In genomic region chr10:97598407-97599271, GRCh38 we compare ENCODE assay signal across 22 cellular contexts. TPM values are rescaled to one million over a fixed set of nuclear protein-coding genes. Genes with fewer than 3 reads are reported as not detected.
DNase-seq lines count a peak whose midpoint lies in the region; ATAC-seq and TF ChIP-seq lines count a peak whose summit lies in the region.
"Had no signal": no experiment of that assay in that cellular context is flagged by ENCODE, and none has a peak within 500 bp of the region (broad histone marks: within the 10 kb centered on the region; RNA-seq: fewer than 3 reads in every experiment).

No MANE protein-coding gene starts in this region.

- H3K36me3 ChIP-seq in BLaER1 (no peaks in the 10 kb centered on the region), HCT116 (ENCODE audit: control insufficient read depth in 1 of 2, insufficient read depth in 2 of 2, low read length in 2 of 2) (no peaks in the 10 kb centered on the region), ascending aorta (no peaks in the 10 kb centered on the region), neuronal stem cell (replicated peaks in 1 of 2; ENCODE audit: control insufficient read depth in 2 of 2, insufficient read depth in 2 of 2, low read length in 2 of 2) (no peaks in the 10 kb centered on the region)
- H3K36me3 ChIP-seq: BE2C, HAP-1, Peyer's patch, SJSA1 had no signal

- H3K9ac ChIP-seq in BLaER1 (no peak overlapping the region), HCT116 (ENCODE audit: low read length) (no peak overlapping the region), neuronal stem cell (ENCODE audit: low read depth, low read length, poor library complexity) (no peak overlapping the region)

- no peak overlapping the region for H4K91ac ChIP-seq in neuronal stem cell (ENCODE audit: low read depth, low read length, poor library complexity)

- CTCF ChIA-PET in HCT116 (lab: Charles Lee), result interaction anchor here (1.1 to 1.6 kb wide), 3 partner anchors 15 to 27 kb away, joined by 3 to 7 read pairs (median 5); partner anchors contain the start of genes ANKRD2 and HOGA1

- DNase-seq in HCT116 (ENCODE audit: low read depth, low spot score), result no peak
- DNase-seq in ascending aorta (ENCODE audit: low spot score in 2 of 2), result no peak
- no peak for DNase-seq in neuronal stem cell (ENCODE audit: low spot score)
- no peak for DNase-seq in amygdala (lab: John Stamatoyannopoulos, UW)
- DNase-seq in NCI-H1694 treated with DMSO at 0.1 percent for 48 hours (lab: John Stamatoyannopoulos, UW), result no peak
- no peak for DNase-seq in NCI-H2107 treated with DMSO at 0.1 percent for 48 hours (lab: John Stamatoyannopoulos, UW; ENCODE audit: unreplicated experiment)
- DNase-seq: ACHN; BE2C; CD8-positive, alpha-beta memory T cell; KG1; NCI-H1092; NCI-H2107; NCI-H446 treated with DMSO at 0.1 percent for 48 hours; NCI-H774; Peyer's patch had no signal

- no peak for ATAC-seq in HCT116
- ATAC-seq in HG02885 (IDR thresholded peaks at IDR 0.05; ENCODE audit: poor library complexity, unreplicated experiment), result no peak

- H4K20me1 ChIP-seq in BLaER1 (no peaks in the 10 kb centered on the region), HCT116 (ENCODE audit: insufficient read depth) (no peaks in the 10 kb centered on the region)

- no peak overlapping the region for H4K8ac ChIP-seq in neuronal stem cell (ENCODE audit: low read depth, low read length)

- H2BK15ac ChIP-seq in neuronal stem cell (ENCODE audit: low read length), result no peak overlapping the region

- H3K9me3 ChIP-seq in BLaER1 (no peaks in the 10 kb centered on the region), HCT116 (ENCODE audit: control insufficient read depth in 1 of 2, insufficient read depth in 1 of 2, low read depth in 1 of 2, low read length in 2 of 2) (no peaks in the 10 kb centered on the region), ascending aorta (no peaks in the 10 kb centered on the region), neuronal stem cell (replicated peaks in 1 of 2; ENCODE audit: control insufficient read depth in 2 of 2, insufficient read depth in 1 of 2, low read depth in 1 of 2, low read length in 2 of 2) (no peaks in the 10 kb centered on the region)
- H3K9me3 ChIP-seq: BE2C, HAP-1, Peyer's patch, SJSA1 had no signal

- no peaks in the 10 kb centered on the region for H3K79me2 ChIP-seq in HCT116 (ENCODE audit: insufficient read depth, low read length)

- no peaks in the 10 kb centered on the region for H3K27me3 ChIP-seq in BLaER1
- H3K27me3 ChIP-seq in HCT116 (ENCODE audit: insufficient read depth, low read length), result no peaks in the 10 kb centered on the region
- H3K27me3 ChIP-seq in ascending aorta, result no peaks in the 10 kb centered on the region
- no peaks in the 10 kb centered on the region for H3K27me3 ChIP-seq in neuronal stem cell (ENCODE audit: control insufficient read depth in 3 of 3, insufficient read depth in 3 of 3, low read depth in 1 of 3, low read length in 3 of 3)
- H3K27me3 ChIP-seq: BE2C, Peyer's patch, SJSA1 had no signal

- no TSS peak for BruUV-seq in HCT116 (replicated peaks; lab: Mats Ljungman, UMichigan)

- peak overlapping the region; percentile 10 for H3K4ac ChIP-seq in neuronal stem cell (ENCODE audit: low read length)

- H2BK120ac ChIP-seq in neuronal stem cell (ENCODE audit: low read depth, low read length), result no peak overlapping the region

- no peak overlapping the region for H2AK5ac ChIP-seq in neuronal stem cell (ENCODE audit: low read depth, low read length)

- no peak overlapping the region for H3K14ac ChIP-seq in neuronal stem cell (ENCODE audit: low read length)

- TF ChIP-seq CTCF in HCT116 (IDR thresholded peaks at IDR 0.05 in 2 of 3, conservative IDR thresholded peaks at IDR 0.05 in 1 of 3; ENCODE audit: borderline replicate concordance in 1 of 3, insufficient read depth in 1 of 3, low read depth in 2 of 3, low read length in 2 of 3) (no peak), ascending aorta (IDR thresholded peaks at IDR 0.05) (no peak)

- no peak overlapping the region for H3K23ac ChIP-seq in neuronal stem cell (ENCODE audit: low read depth, low read length, poor library complexity)

- H3K4me1 ChIP-seq in BLaER1 (peaks cover 6% of the 10 kb centered on the region; the same call in 1 of the 2 replicates), HCT116 (ENCODE audit: control insufficient read depth in 1 of 2, insufficient read depth in 2 of 2, low read length in 2 of 2) (peaks cover 27 to 37% of the 10 kb centered on the region in 2 experiments), ascending aorta (peaks cover 9 to 45% of the 10 kb centered on the region in 2 donors), neuronal stem cell (ENCODE audit: control insufficient read depth in 2 of 2, insufficient read depth in 1 of 2, low read depth in 1 of 2, low read length in 2 of 2) (peaks cover 2 to 5% of the 10 kb centered on the region in 2 donors)
- H3K4me1 ChIP-seq: HAP-1 had no signal

- POLR2A ChIA-PET in HCT116 (lab: Charles Lee), result no interaction called here

- TF ChIP-seq POLR2A in HCT116 (IDR thresholded peaks at IDR 0.05; ENCODE audit: borderline replicate concordance, extremely low read depth, insufficient read depth, insufficient read length), result no peak

- peak overlapping the region; percentile 7 for H3K18ac ChIP-seq in neuronal stem cell (ENCODE audit: low read length)

- H3K4me2 ChIP-seq in BLaER1, result peak overlapping the region; percentile 31; the same call in 1 of the 2 replicates
- peak overlapping the region; percentile 68 for H3K4me2 ChIP-seq in HCT116 (ENCODE audit: low read length)
- no peak overlapping the region for H3K4me2 ChIP-seq in neuronal stem cell (ENCODE audit: insufficient read depth, low read length, poor library complexity, severe bottlenecking)

- no peaks in the 10 kb centered on the region for H3K79me1 ChIP-seq in neuronal stem cell (ENCODE audit: low read depth, low read length)

- RAD21 ChIA-PET in HCT116 (lab: Charles Lee; ENCODE audit: low non-redundant PET in 1 of 2, low total read pairs in 2 of 2, uncharacterized antibody in 2 of 2, unreplicated experiment in 2 of 2), result no interaction called here

- H3K27ac ChIP-seq in BLaER1, result no peak overlapping the region
- H3K27ac ChIP-seq in HCT116 (ENCODE audit: low read depth, low read length), result no peak overlapping the region
- peak overlapping the region; percentile 88 to 99 for H3K27ac ChIP-seq in ascending aorta
- no peak overlapping the region for H3K27ac ChIP-seq in neuronal stem cell (replicated peaks; ENCODE audit: low read length)
- H3K27ac ChIP-seq: HL-60, Peyer's patch, SJSA1 had no signal

- intact Hi-C loops in HCT116 (cut with micrococcal nuclease) (no loop called here), ascending aorta (cut with DNase I) (no loop called here)

- no peak overlapping the region for H2BK5ac ChIP-seq in neuronal stem cell (ENCODE audit: low read length)

- H2AFZ ChIP-seq in HCT116 (ENCODE audit: low read depth, low read length, poor library complexity, severe bottlenecking), result no peak overlapping the region
- H2AFZ ChIP-seq in neuronal stem cell (ENCODE audit: low read length), result no peak overlapping the region

- no peak overlapping the region for H2BK12ac ChIP-seq in neuronal stem cell (ENCODE audit: low read length)

- no peaks in the 10 kb centered on the region for H3K9me2 ChIP-seq in HCT116 (ENCODE audit: insufficient read depth)

- WGBS in neuronal stem cell (ENCODE audit: extremely low coverage in 2 of 2, insufficient read length in 2 of 2, insufficient replicate concordance in 1 of 2), 2 donors, result no CpG with 5 or more reads among the region's 19 CpGs

- TF ChIP-seq RAD21 in HCT116 (IDR thresholded peaks at IDR 0.05; ENCODE audit: low read depth), result no peak

- H3K4me3 ChIP-seq in BLaER1, result no peak overlapping the region
- H3K4me3 ChIP-seq in HCT116 (replicated peaks in 1 of 2; ENCODE audit: low read depth in 1 of 2, low read length in 2 of 2), result no peak overlapping the region
- no peak overlapping the region for H3K4me3 ChIP-seq in ascending aorta
- H3K4me3 ChIP-seq in neuronal stem cell (ENCODE audit: low read length in 2 of 2), result no peak overlapping the region
- H3K4me3 ChIP-seq: HAP-1, Peyer's patch, SJSA1 had no signal

TF ChIP-seq in HCT116, 20 proteins besides CTCF, POLR2A, EP300 and RAD21 (continues in another document):
- no peak for TF ChIP-seq POLR2AphosphoS5 (IDR thresholded peaks at IDR 0.05; ENCODE audit: low read depth, low read length)
- TF ChIP-seq ZNF274 (IDR thresholded peaks at IDR 0.05; ENCODE audit: low read depth, low read length), result no peak
- no peak for TF ChIP-seq EZH2phosphoT487 (IDR thresholded peaks at IDR 0.05; ENCODE audit: borderline replicate concordance)
- TF ChIP-seq CEBPB (IDR thresholded peaks at IDR 0.05; ENCODE audit: low read depth), result no peak
- no peak for TF ChIP-seq EZH2 (IDR thresholded peaks at IDR 0.05)
- TF ChIP-seq CBX3 (IDR thresholded peaks at IDR 0.05; ENCODE audit: low read depth), result no peak
- no peak for TF ChIP-seq SIN3A (IDR thresholded peaks at IDR 0.05; ENCODE audit: low read depth)

RNA-seq across cellular contexts. Expression of gene C10orf62, which starts 9.1 kb away (rescaled TPM):
- total RNA-seq in HCT116 (2021; ENCODE audit: unreplicated experiment) (0.32 TPM), ascending aorta (not detected)
- polyA plus RNA-seq in HCT116 (2012), result 0.14 TPM in 1 of 2 replicates, not detected in the other
- polyA plus RNA-seq in neuronal stem cell (2013, experiment 1 of 2), result not detected
- not detected for polyA plus RNA-seq in neuronal stem cell (2013, experiment 2 of 2)
- total RNA-seq: CD8-positive, alpha-beta memory T cell; Daoy; M059J; Peyer's patch; SJSA1 had no signal
- polyA plus RNA-seq: CD8-positive, alpha-beta memory T cell had no signal

RNA-seq across cellular contexts. Expression of gene HOGA1, which starts 14.4 kb away (rescaled TPM):
- total RNA-seq in HCT116 (2021; ENCODE audit: unreplicated experiment) (1.6 TPM), ascending aorta (2.6 TPM)
- polyA plus RNA-seq in HCT116 (2012), result 0.97 and 1.3 TPM in 2 replicates
- polyA plus RNA-seq in neuronal stem cell (2013, experiment 1 of 2), result 0.24 TPM
- 0.24 TPM for polyA plus RNA-seq in neuronal stem cell (2013, experiment 2 of 2)
- total RNA-seq: CD8-positive, alpha-beta memory T cell; Daoy had no signal
- polyA plus RNA-seq: CD8-positive, alpha-beta memory T cell had no signal

RNA-seq across cellular contexts. Expression of gene ANKRD2, which starts 26.1 kb away (rescaled TPM):
- total RNA-seq in HCT116 (2021; ENCODE audit: unreplicated experiment), result 0.15 TPM
- 0.22 and 0.31 TPM in 2 replicates for polyA plus RNA-seq in HCT116 (2012)
- total RNA-seq in ascending aorta, result not detected
- polyA plus RNA-seq in neuronal stem cell (2013, experiment 1 of 2), result not detected
- polyA plus RNA-seq in neuronal stem cell (2013, experiment 2 of 2), result not detected
- total RNA-seq: CD8-positive, alpha-beta memory T cell; Daoy; M059J; Peyer's patch; SJSA1 had no signal
- polyA plus RNA-seq: CD8-positive, alpha-beta memory T cell had no signal

RNA-seq across cellular contexts. Expression of gene MORN4, which starts 34.7 kb away (rescaled TPM):
- 8.0 TPM for total RNA-seq in HCT116 (2021; ENCODE audit: unreplicated experiment)
- polyA plus RNA-seq in HCT116 (2012), result 9.7 and 13.9 TPM in 2 replicates
- 2.3 TPM for total RNA-seq in ascending aorta
- 45.3 TPM for polyA plus RNA-seq in neuronal stem cell (2013, experiment 1 of 2)
- 47.1 TPM for polyA plus RNA-seq in neuronal stem cell (2013, experiment 2 of 2)

RNA-seq across cellular contexts. Expression of gene PI4K2A, which starts 41.8 kb away (rescaled TPM):
- total RNA-seq in HCT116 (2021; ENCODE audit: unreplicated experiment) (20.0 TPM), ascending aorta (33.7 TPM)
- polyA plus RNA-seq in HCT116 (2012), result 17.8 TPM in 2 replicates
- 16.0 TPM for polyA plus RNA-seq in neuronal stem cell (2013, experiment 1 of 2)
- polyA plus RNA-seq in neuronal stem cell (2013, experiment 2 of 2), result 15.8 TPM

Comparison
In these comparisons a context has a peak if more than half of its experiments do, and no peak if none do; other contexts are left out.
1. H3K27ac ChIP-seq: peak in ascending aorta (2 of 2); none in BLaER1 (single experiment), HCT116 (single experiment) and neuronal stem cell (single experiment).